Comparison of ENCODE assay signal across 14 cellular contexts in genomic region chr11:93652679-93653078, GRCh38. TPM values are rescaled to one million over a fixed set of nuclear protein-coding genes. Genes with fewer than 3 reads are reported as not detected.
DNase-seq lines count a peak whose midpoint lies in the region; ATAC-seq, FAIRE-seq and TF ChIP-seq lines count a peak whose summit lies in the region.
"Had no signal": no experiment of that assay in that cellular context is flagged by ENCODE, and none has a peak within 500 bp of the region (broad histone marks: within the 10 kb centered on the region; RNA-seq: fewer than 3 reads in every experiment).

No MANE protein-coding gene starts in this region.

- H3K4me3 ChIP-seq in GM12878 = no peak overlapping the region
- H3K4me3 ChIP-seq in lower leg skin (ENCODE audit: low read depth, poor library complexity, severe bottlenecking) = no peak overlapping the region
- H3K4me3 ChIP-seq: Peyer's patch had no signal

- H3K79me2 ChIP-seq in GM12878 (ENCODE audit: control insufficient read depth, insufficient read depth, low read length) = no peaks in the 10 kb centered on the region

- DNase-seq in GM12878 (ENCODE audit: low read depth, low spot score) (no peak), lower leg skin (ENCODE audit: low spot score in 2 of 2) (no peak), GM20000 (ENCODE audit: low spot score) (no peak), germinal center (ENCODE audit: low spot score) (no peak)
- DNase-seq: GOT3, NCI-H1436 treated with DMSO at 0.1 percent for 48 hours had no signal

- no peak overlapping the region for H3K27ac ChIP-seq in GM12878 (ENCODE audit: control insufficient read depth, insufficient read depth)
- H3K27ac ChIP-seq: Peyer's patch had no signal

- no peaks in the 10 kb centered on the region for H3K36me3 ChIP-seq in GM12878 (ENCODE audit: control insufficient read depth in 2 of 2, insufficient read depth in 2 of 2, low read length in 1 of 2)
- H3K36me3 ChIP-seq: Peyer's patch had no signal

- no peak overlapping the region for H3K9ac ChIP-seq in GM12878 (ENCODE audit: control insufficient read depth, insufficient read depth, low read length)

- ATAC-seq in GM18868 (IDR thresholded peaks at IDR 0.05; ENCODE audit: unreplicated experiment) (peak; percentile 12), GM19463 (IDR thresholded peaks at IDR 0.05; ENCODE audit: unreplicated experiment) (peak; percentile 18), HG02798 (IDR thresholded peaks at IDR 0.05; ENCODE audit: poor library complexity, unreplicated experiment) (peak; percentile 5), GM12878 (peak; percentile 24), HG02759 (IDR thresholded peaks at IDR 0.05; ENCODE audit: unreplicated experiment) (no peak)
- ATAC-seq: Right ventricle myocardium inferior, T-cell had no signal

- TF ChIP-seq CTCF in GM12878 (IDR thresholded peaks at IDR 0.05 in 2 of 3, conservative IDR thresholded peaks at IDR 0.05 in 1 of 3; ENCODE audit: control insufficient read depth in 2 of 3, extremely low read depth in 1 of 3, insufficient read depth in 1 of 3, low read depth in 3 of 3, low read length in 3 of 3) (no peak), lower leg skin (IDR thresholded peaks at IDR 0.05) (no peak), GM20000 (IDR thresholded peaks at IDR 0.05; ENCODE audit: extremely low read depth, missing control alignments) (no peak)

- POLR2A ChIA-PET in GM12878 (lab: Charles Lee) = no interaction called here

- in situ Hi-C loops in GM12878 (cut with MboI) = no loop called here

- TF ChIP-seq EP300 in GM12878 (IDR thresholded peaks at IDR 0.05; ENCODE audit: borderline replicate concordance in 1 of 2, control insufficient read depth in 1 of 2, low read depth in 2 of 2, low read length in 2 of 2) = no peak

- no TSS peak for BruUV-seq in GM12878 (replicated peaks; lab: Mats Ljungman, UMichigan)

- FAIRE-seq in GM12878 (lab: Jason Lieb, UNC) = no peak
- FAIRE-seq: D721Med had no signal

- H3K9me3 ChIP-seq in GM12878 (replicated peaks; ENCODE audit: control insufficient read depth, insufficient read depth, low read length) = no peaks in the 10 kb centered on the region
- H3K9me3 ChIP-seq: Peyer's patch had no signal

- TF ChIP-seq RAD21 in GM12878 (IDR thresholded peaks at IDR 0.05; ENCODE audit: insufficient read depth, low read depth, low read length) = no peak

- intact Hi-C loops in GM12878 (cut with micrococcal nuclease; ENCODE audit: unreplicated experiment) = loop anchor here (1.0 to 5.0 kb wide), 3 partner anchors 110 to 710 kb away; partner anchors contain the start of gene SMCO4
- intact Hi-C loops in lower leg skin (cut with DNase I; ENCODE audit: low total_unique reads) = loop anchor here (5.0 kb wide), 1 partner anchor 420 kb away; no protein-coding TSS in a partner anchor

- H4K20me1 ChIP-seq in GM12878 (ENCODE audit: control insufficient read depth, insufficient read depth) = no peaks in the 10 kb centered on the region

- TF ChIP-seq POLR2A in GM12878 (IDR thresholded peaks at IDR 0.05; ENCODE audit: low read depth, low read length) (no peak), lower leg skin (IDR thresholded peaks at IDR 0.05) (no peak)

- RAD21 ChIA-PET in GM12878 (lab: Charles Lee; ENCODE audit: unreplicated experiment) = interaction anchor here (0.7 to 3.0 kb wide), 7 partner anchors 9 to 420 kb away, joined by 3 to 24 read pairs (median 4); partner anchors contain the start of gene CEP295

- H2AFZ ChIP-seq in GM12878 (ENCODE audit: control insufficient read depth, low read depth, low read length) = no peak overlapping the region

- 35% methylated on average over 5 of the region's 5 CpGs for WGBS in GM12878 (ENCODE audit: insufficient coverage, insufficient replicate concordance, low lambda C conversion rate, missing lambda C conversion rate)
- WGBS in lower leg skin, 2 donors = 59 to 65% methylated on average over 5 of the region's 5 CpGs

- no peaks in the 10 kb centered on the region for H3K27me3 ChIP-seq in GM12878 (replicated peaks in 1 of 2; ENCODE audit: control insufficient read depth in 2 of 2, insufficient read depth in 2 of 2, low read length in 1 of 2)
- H3K27me3 ChIP-seq: Peyer's patch had no signal

- no peaks in the 10 kb centered on the region for H3K4me1 ChIP-seq in GM12878 (ENCODE audit: control insufficient read depth, insufficient read depth, low read length)
- H3K4me1 ChIP-seq: Peyer's patch had no signal

- no peak overlapping the region; the same call in 1 of the 2 replicates for H3K4me2 ChIP-seq in GM12878 (ENCODE audit: control insufficient read depth, insufficient read depth)

- CTCF ChIA-PET in GM12878 (lab: Yijun Ruan, JAX) = interaction anchor here (0.6 to 3.8 kb wide), 30 partner anchors 9 to 711 kb away, joined by 3 to 81 read pairs (median 4); partner anchors contain the start of genes C11orf54, CEP295, MED17 and TAF1D

- SMC1A ChIA-PET in GM12878 (lab: Charles Lee; ENCODE audit: uncharacterized antibody, unreplicated experiment) = interaction anchor here (0.7 to 2.8 kb wide), 8 partner anchors 12 to 564 kb away, joined by 3 to 31 read pairs (median 4); no protein-coding TSS in a partner anchor

TF ChIP-seq in GM12878, 131 proteins besides CTCF, POLR2A, EP300 and RAD21:
- TF ChIP-seq POLR2AphosphoS5 (IDR thresholded peaks at IDR 0.05; ENCODE audit: low read length) (no peak), TCF7 (IDR thresholded peaks at IDR 0.05; ENCODE audit: borderline replicate concordance) (no peak), SIX5 (IDR thresholded peaks at IDR 0.05; ENCODE audit: low read depth, low read length, severe bottlenecking) (no peak), ZNF384 (IDR thresholded peaks at IDR 0.05; ENCODE audit: borderline replicate concordance, low read depth, low read length) (no peak), CHD1 (IDR thresholded peaks at IDR 0.05; ENCODE audit: low read depth, low read length) (no peak), ATF2 (IDR thresholded peaks at IDR 0.05; ENCODE audit: low read length) (no peak)
- TF ChIP-seq, protein P1, sequence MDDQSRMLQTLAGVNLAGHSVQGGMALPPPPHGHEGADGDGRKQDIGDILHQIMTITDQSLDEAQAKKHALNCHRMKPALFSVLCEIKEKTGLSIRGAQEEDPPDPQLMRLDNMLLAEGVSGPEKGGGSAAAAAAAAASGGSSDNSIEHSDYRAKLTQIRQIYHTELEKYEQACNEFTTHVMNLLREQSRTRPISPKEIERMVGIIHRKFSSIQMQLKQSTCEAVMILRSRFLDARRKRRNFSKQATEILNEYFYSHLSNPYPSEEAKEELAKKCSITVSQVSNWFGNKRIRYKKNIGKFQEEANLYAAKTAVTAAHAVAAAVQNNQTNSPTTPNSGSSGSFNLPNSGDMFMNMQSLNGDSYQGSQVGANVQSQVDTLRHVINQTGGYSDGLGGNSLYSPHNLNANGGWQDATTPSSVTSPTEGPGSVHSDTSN (IDR thresholded peaks at IDR 0.05; ENCODE audit: insufficient replicate concordance, low read depth, low read length) = no peak

RNA-seq across cellular contexts. Expression of gene CEP295, which starts 8.8 kb away (rescaled TPM):
- total RNA-seq in GM12878 (2013; cell fraction: nucleolus; rRNA removed) = 125 and 128 TPM in 2 replicates
- total RNA-seq in GM12878 (2014; rRNA removed) (33.4 and 41.1 TPM in 2 replicates), GM12878 (2014; rRNA removed; fragmentation: Illumina TruSeq; extraction: Trizol) (41.4 and 42.9 TPM in 2 replicates), GM12878 (2021) (20.8 and 21.3 TPM in 2 replicates), lower leg skin (10 to 100 TPM; 10.4 to 24.1 (median 12.4) TPM)
- polyA plus RNA-seq in GM12878 (2011; ENCODE audit: low read depth) = 5.5 TPM
- polyA plus RNA-seq in GM12878 (2011; rRNA removed) (23.2 and 36.2 TPM in 2 replicates), GM12878 (2014; fragmentation: Illumina TruSeq; extraction: Trizol) (24.7 and 31.3 TPM in 2 replicates), GM12878 (2014; fragmentation: Nextera tagmentation; extraction: Ambion mirVana) (1 to 10 TPM; 5.6 to 6.0 TPM), GM12878 (2014; rRNA removed) (14.5 and 15.2 TPM in 2 replicates), GM12878 (2016; fragmentation: Nextera tagmentation; extraction: Ambion mirVana) (1 to 10 TPM; 7.4 to 7.8 TPM)
- 8.0 and 8.6 TPM in 2 replicates for polyA plus RNA-seq in GM12878 (2011; cell fraction: cytosol; rRNA removed)
- polyA plus RNA-seq in GM12878 (2011; cell fraction: nucleus; rRNA removed) = 30.4 and 32.9 TPM in 2 replicates
- polyA plus RNA-seq in GM12878 (2012) = 6.9 and 10.2 TPM in 2 replicates
- polyA minus RNA-seq in GM12878 (2011; rRNA and poly(A)+ RNA removed) = 36.9 and 49.2 TPM in 2 replicates
- polyA minus RNA-seq in GM12878 (2011; cell fraction: cytosol; rRNA and poly(A)+ RNA removed) = 17.4 and 24.0 TPM in 2 replicates
- 57.8 and 80.4 TPM in 2 replicates for polyA minus RNA-seq in GM12878 (2011; cell fraction: nucleus; rRNA and poly(A)+ RNA removed)
